Comparison of ENCODE assay signal across 10 cellular contexts in genomic region chr17:59441459-59442096, GRCh38.
DNase-seq lines count a peak whose midpoint lies in the region; ATAC-seq and TF ChIP-seq lines count a peak whose summit lies in the region.
"Had no signal": no experiment of that assay in that cellular context is flagged by ENCODE, and none has a peak within 500 bp of the region (broad histone marks: within the 10 kb centered on the region; RNA-seq: fewer than 3 reads in every experiment).

No MANE protein-coding gene starts in this region.

- H2BK120ac ChIP-seq in mesenchymal stem cell (ENCODE audit: low read depth, low read length), result no peak overlapping the region

- no peak overlapping the region for H4K8ac ChIP-seq in mesenchymal stem cell (ENCODE audit: low read length)

- WGBS in heart right ventricle, 2 donors, result 75 to 76% methylated on average over 7 of the region's 7 CpGs
- whole genome bisulfite sequencing in mesenchymal stem cell, result 93% methylated on average over 4 of the region's 7 CpGs
- WGBS in transverse colon (ENCODE audit: low coverage in 1 of 2), 2 donors, result 85 to 86% methylated on average over 7 of the region's 7 CpGs

- H3K36me3 ChIP-seq in heart right ventricle, result no peaks in the 10 kb centered on the region
- H3K36me3 ChIP-seq in adipocyte (ENCODE audit: control insufficient read depth, insufficient read depth, low read length, severe bottlenecking), result no peaks in the 10 kb centered on the region
- H3K36me3 ChIP-seq in mesenchymal stem cell (ENCODE audit: control insufficient read depth in 1 of 2, insufficient read depth in 2 of 2, low read depth in 1 of 2, low read length in 2 of 2), result no peaks in the 10 kb centered on the region
- H3K36me3 ChIP-seq in transverse colon, result no peaks in the 10 kb centered on the region
- H3K36me3 ChIP-seq: HAP-1 had no signal

- H2AK5ac ChIP-seq in mesenchymal stem cell (ENCODE audit: low read length, severe bottlenecking), result peak overlapping the region; percentile 68

- H3K18ac ChIP-seq in mesenchymal stem cell (ENCODE audit: low read depth in 1 of 2, low read length in 2 of 2), result no peak overlapping the region

- H3K9ac ChIP-seq in adipocyte (ENCODE audit: low read length) (peak overlapping the region; percentile 60), mesenchymal stem cell (ENCODE audit: low read length) (peak overlapping the region; percentile 64)

- DNase-seq in heart right ventricle, result no peak
- DNase-seq in left ventricle myocardium superior, result no peak
- no peak for DNase-seq in adipocyte (ENCODE audit: low read depth)
- DNase-seq in mesenchymal stem cell, result no peak
- DNase-seq in transverse colon, result no peak
- DNase-seq in HPDE6-E6E7 (ENCODE audit: extremely low spot score), result no peak

- no peak for TF ChIP-seq POLR2A in transverse colon (IDR thresholded peaks at IDR 0.05)

- H3K4me3 ChIP-seq in heart right ventricle (peak overlapping the region in 1 of 10 donors; percentile 25), adipocyte (ENCODE audit: low read length) (peak overlapping the region; percentile 17), mesenchymal stem cell (ENCODE audit: insufficient read depth in 1 of 2, low read depth in 1 of 2, low read length in 2 of 2) (no peak overlapping the region), transverse colon (no peak overlapping the region)
- H3K4me3 ChIP-seq: body of pancreas, HAP-1 had no signal

- no peaks in the 10 kb centered on the region for H3K9me3 ChIP-seq in heart right ventricle
- no peaks in the 10 kb centered on the region for H3K9me3 ChIP-seq in adipocyte (ENCODE audit: control insufficient read depth, low read length)
- no peaks in the 10 kb centered on the region for H3K9me3 ChIP-seq in mesenchymal stem cell (ENCODE audit: control insufficient read depth, low read length)
- H3K9me3 ChIP-seq in transverse colon, result no peaks in the 10 kb centered on the region
- H3K9me3 ChIP-seq: body of pancreas, HAP-1 had no signal

- no peak overlapping the region for H3K4me2 ChIP-seq in mesenchymal stem cell (ENCODE audit: low read length, poor library complexity, severe bottlenecking)

- H3K4ac ChIP-seq in mesenchymal stem cell (ENCODE audit: low read depth in 1 of 2, low read length in 2 of 2), result no peak overlapping the region

- no peak overlapping the region for H2BK5ac ChIP-seq in mesenchymal stem cell (ENCODE audit: low read depth, low read length, poor library complexity, severe bottlenecking)

- no peak overlapping the region for H3K14ac ChIP-seq in mesenchymal stem cell (ENCODE audit: low read length in 2 of 2)

- H3K27me3 ChIP-seq in heart right ventricle, result no peaks in the 10 kb centered on the region
- no peaks in the 10 kb centered on the region for H3K27me3 ChIP-seq in adipocyte (replicated peaks; ENCODE audit: control insufficient read depth, insufficient read depth, low read length)
- no peaks in the 10 kb centered on the region for H3K27me3 ChIP-seq in mesenchymal stem cell (ENCODE audit: control insufficient read depth in 1 of 2, insufficient read depth in 1 of 2, low read length in 2 of 2)
- H3K27me3 ChIP-seq in transverse colon, result no peaks in the 10 kb centered on the region
- H3K27me3 ChIP-seq: body of pancreas had no signal

- no peak overlapping the region for H2AFZ ChIP-seq in mesenchymal stem cell (ENCODE audit: low read depth, low read length)

- peak overlapping the region; percentile 52 for H2BK15ac ChIP-seq in mesenchymal stem cell (ENCODE audit: low read depth, poor library complexity, severe bottlenecking)

- intact Hi-C loops in heart right ventricle (cut with DNase I) (loop anchor here in 9 of 10 donors (1.0 to 5.0 kb wide), 8 partner anchors 39 to 131 kb away; no protein-coding TSS in a partner anchor), left ventricle myocardium superior (cut with micrococcal nuclease) (loop anchor here (2.0 to 5.0 kb wide), 2 partner anchors 113 to 129 kb away; no protein-coding TSS in a partner anchor), transverse colon (cut with DNase I; ENCODE audit: low total_unique reads) (loop anchor here (2.0 kb wide), 1 partner anchor 131 kb away; no protein-coding TSS in a partner anchor)

- H3K4me1 ChIP-seq in heart right ventricle (peaks cover 5 to 56% (median 35%) of the 10 kb centered on the region in 9 donors), adipocyte (ENCODE audit: control insufficient read depth, insufficient read depth, low read length) (peaks cover 25% of the 10 kb centered on the region), mesenchymal stem cell (ENCODE audit: control insufficient read depth, insufficient read depth, low read depth, low read length) (peaks cover 10% of the 10 kb centered on the region), transverse colon (peaks cover 0 to 24% (median 12%) of the 10 kb centered on the region in 4 donors)

- no peak for TF ChIP-seq CTCF in heart right ventricle (IDR thresholded peaks at IDR 0.05)
- TF ChIP-seq CTCF in transverse colon (IDR thresholded peaks at IDR 0.05), result no peak

- H2BK12ac ChIP-seq in mesenchymal stem cell (ENCODE audit: low read length in 2 of 2), result no peak overlapping the region

- H4K91ac ChIP-seq in mesenchymal stem cell (ENCODE audit: low read length), result no peak overlapping the region

- ATAC-seq in heart right ventricle (no peak), left ventricle myocardium superior (no peak), GM18907 (IDR thresholded peaks at IDR 0.05; ENCODE audit: unreplicated experiment) (no peak), HG03378 (IDR thresholded peaks at IDR 0.05; ENCODE audit: unreplicated experiment) (no peak)

- H3K23ac ChIP-seq in mesenchymal stem cell (ENCODE audit: low read length in 2 of 2), result no peak overlapping the region

- H3K27ac ChIP-seq in heart right ventricle (peak overlapping the region in 9 of 10 donors; percentile 49 to 84 (median 78)), mesenchymal stem cell (ENCODE audit: low read length, poor library complexity, severe bottlenecking) (no peak overlapping the region), transverse colon (peak overlapping the region in 3 of 4 donors; percentile 38 to 50 (median 46))

- in situ Hi-C loops in transverse colon (cut with MboI; ENCODE audit: low pct_ligation_motif_present in 1 of 4, low pct_unique_long_range_greater_than_20kb in 1 of 4, low sequenced_read_pairs in 3 of 4), result loop anchor here in 1 of 4 donors (10.0 kb wide), 1 partner anchor 117 kb away; no protein-coding TSS in a partner anchor

- no peaks in the 10 kb centered on the region for H3K79me1 ChIP-seq in mesenchymal stem cell (replicated peaks; ENCODE audit: low read length, poor library complexity, severe bottlenecking)

- TF ChIP-seq EP300 in transverse colon (IDR thresholded peaks at IDR 0.05; ENCODE audit: low read depth), result no peak
